18 cellular contexts compared by ENCODE assay signal in the genomic region with DNA sequence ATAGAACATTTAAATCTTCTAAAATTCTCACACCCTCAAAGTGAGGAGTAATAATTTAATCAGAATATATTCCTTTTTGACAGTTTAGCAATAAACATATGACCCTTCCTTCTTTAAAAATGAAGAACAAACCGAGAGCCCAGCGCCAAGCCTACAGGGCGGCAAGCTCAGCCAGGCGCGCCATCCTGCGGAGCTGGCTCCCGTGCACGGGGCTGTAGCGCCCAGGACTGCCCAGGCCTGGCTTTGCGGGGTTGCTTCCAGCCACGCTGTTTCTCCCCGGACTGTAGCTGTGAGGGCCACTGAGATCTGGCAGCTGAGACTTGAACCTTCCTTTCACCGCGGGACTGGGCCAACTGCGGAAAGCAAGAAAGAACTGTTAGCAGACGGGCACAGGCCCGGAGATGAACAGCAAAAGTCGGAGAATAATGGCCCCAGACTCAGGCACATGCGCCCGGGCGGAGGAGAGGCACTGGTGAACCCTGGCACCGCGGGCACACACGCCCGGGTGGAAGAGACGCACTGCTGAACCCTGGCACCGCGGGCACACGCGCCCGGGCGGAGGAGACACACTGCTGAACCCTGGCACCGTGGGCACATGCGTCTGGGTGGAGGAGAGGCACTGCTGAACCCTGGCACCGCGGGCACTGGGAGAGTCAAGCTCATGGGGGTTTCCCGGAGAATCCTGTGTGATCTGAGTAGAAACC. TPM values are rescaled to one million over a fixed set of nuclear protein-coding genes. Genes with fewer than 3 reads are reported as not detected.
DNase-seq lines count a peak whose midpoint lies in the region; ATAC-seq and TF ChIP-seq lines count a peak whose summit lies in the region.
"Had no signal": no experiment of that assay in that cellular context is flagged by ENCODE, and none has a peak within 500 bp of the region (broad histone marks: within the 10 kb centered on the region; RNA-seq: fewer than 3 reads in every experiment).

No MANE protein-coding gene starts in this region.

- DNase-seq in D341Med (ENCODE audit: low spot score): peak; percentile 33
- DNase-seq in RWPE1 (ENCODE audit: low spot score): no peak
- peak in 1 of 2 donors; percentile 67 for DNase-seq in left lung
- DNase-seq in trophoblast cell: no peak
- no peak for DNase-seq in effector memory CD4-positive, alpha-beta T cell
- no peak for DNase-seq in naive thymus-derived CD4-positive, alpha-beta T cell
- DNase-seq in activated naive CD8-positive, alpha-beta T cell treated with anti-CD3 and anti-CD28 coated beads for 36 hours: no peak
- DNase-seq: Calu3; CD8-positive, alpha-beta T cell; GOT3; KBM-7; NCI-H1105; NCI-H510A; NCI-H748 treated with DMSO at 0.1 percent for 48 hours; NK-92 treated with Interleukin-12 subunit alpha and Interleukin-12 subunit beta, amount 100 ng/mL, for 24 hours; SIG-M5 had no signal

- H3K9ac ChIP-seq in trophoblast cell (ENCODE audit: low read length): no peak overlapping the region
- H3K9ac ChIP-seq: BLaER1 treated with 17β-estradiol and CSF1 and Interleukin-3, amounts not matched to agents 10 nM and 100 nM had no signal

- H2BK120ac ChIP-seq in trophoblast cell (ENCODE audit: insufficient read depth, low read length, poor library complexity): no peak overlapping the region

- H3K4me3 ChIP-seq in left lung (no peak overlapping the region), trophoblast cell (ENCODE audit: low read depth, low read length) (no peak overlapping the region)
- no peak overlapping the region for H3K4me3 ChIP-seq in effector memory CD4-positive, alpha-beta T cell (ENCODE audit: insufficient read depth, low read depth, low read length, poor library complexity, severe bottlenecking)
- no peak overlapping the region for H3K4me3 ChIP-seq in naive thymus-derived CD4-positive, alpha-beta T cell (ENCODE audit: low read length)
- H3K4me3 ChIP-seq: BLaER1 treated with 17β-estradiol and CSF1 and Interleukin-3, amounts not matched to agents 10 nM and 100 nM had no signal

- H3K27me3 Mint-ChIP-seq in naive thymus-derived CD4-positive, alpha-beta T cell: no peaks in the 10 kb centered on the region
- no peaks in the 10 kb centered on the region for H3K27me3 Mint-ChIP-seq in activated naive CD8-positive, alpha-beta T cell treated with anti-CD3 and anti-CD28 coated beads for 36 hours

- no peak overlapping the region for H3K4ac ChIP-seq in trophoblast cell (ENCODE audit: low read depth, low read length)

- CTCF ChIA-PET in RWPE1 (lab: Yijun Ruan, JAX): no interaction called here
- CTCF ChIA-PET in naive thymus-derived CD4-positive, alpha-beta T cell (lab: Charles Lee): no interaction called here

- intact Hi-C loops in left lung (cut with DNase I): no loop called here
- intact Hi-C loops in naive thymus-derived CD4-positive, alpha-beta T cell (cut with micrococcal nuclease): no loop called here

- no peak overlapping the region for H3K23ac ChIP-seq in trophoblast cell (ENCODE audit: low read length)

- no peak overlapping the region for H3K14ac ChIP-seq in trophoblast cell (ENCODE audit: low read length)

- POLR2A ChIA-PET in RWPE1 (lab: Yijun Ruan, JAX; ENCODE audit: low non-redundant PET): no interaction called here
- POLR2A ChIA-PET in naive thymus-derived CD4-positive, alpha-beta T cell (lab: Charles Lee): no interaction called here

- no peak overlapping the region for H2AK5ac ChIP-seq in trophoblast cell (ENCODE audit: low read length)

- no peaks in the 10 kb centered on the region for H3K79me1 ChIP-seq in trophoblast cell (ENCODE audit: low read length)

- peak overlapping the region; percentile 23; the same call in 1 of the 2 replicates for H3K27ac ChIP-seq in RWPE1
- no peak overlapping the region for H3K27ac ChIP-seq in left lung
- H3K27ac ChIP-seq in trophoblast cell (ENCODE audit: low read depth, low read length): no peak overlapping the region
- no peak overlapping the region for H3K27ac ChIP-seq in effector memory CD4-positive, alpha-beta T cell (ENCODE audit: insufficient read depth, low read length, poor library complexity, severe bottlenecking)
- no peak overlapping the region for H3K27ac ChIP-seq in naive thymus-derived CD4-positive, alpha-beta T cell (ENCODE audit: low read depth, low read length)
- H3K27ac ChIP-seq: BLaER1 treated with 17β-estradiol and CSF1 and Interleukin-3, amounts not matched to agents 10 nM and 100 nM had no signal

- no peaks in the 10 kb centered on the region for H3K79me2 ChIP-seq in trophoblast cell (ENCODE audit: control insufficient read depth, insufficient read depth, low read length, poor library complexity)

- H2AFZ ChIP-seq in trophoblast cell (ENCODE audit: insufficient read depth, low read length, poor library complexity): no peak overlapping the region

- H3K27me3 ChIP-seq in left lung (no peaks in the 10 kb centered on the region), trophoblast cell (ENCODE audit: insufficient read depth, low read length) (no peaks in the 10 kb centered on the region)
- no peaks in the 10 kb centered on the region for H3K27me3 ChIP-seq in effector memory CD4-positive, alpha-beta T cell (replicated peaks; ENCODE audit: control insufficient read depth, insufficient read depth, low read length, poor library complexity, severe bottlenecking)
- H3K27me3 ChIP-seq in naive thymus-derived CD4-positive, alpha-beta T cell (ENCODE audit: control insufficient read depth in 2 of 2, insufficient read depth in 2 of 2, low read length in 2 of 2): no peaks in the 10 kb centered on the region
- H3K27me3 ChIP-seq: BLaER1 treated with 17β-estradiol and CSF1 and Interleukin-3, amounts not matched to agents 10 nM and 100 nM had no signal

- peaks cover 4 to 65% (median 42%) of the 10 kb centered on the region in 5 donors for H3K36me3 Mint-ChIP-seq in naive thymus-derived CD4-positive, alpha-beta T cell
- peaks cover 46% of the 10 kb centered on the region for H3K36me3 Mint-ChIP-seq in activated naive CD8-positive, alpha-beta T cell treated with anti-CD3 and anti-CD28 coated beads for 36 hours

- no peak overlapping the region for H4K12ac ChIP-seq in trophoblast cell (ENCODE audit: low read depth, low read length)

- H3K36me3 ChIP-seq in left lung (peaks cover 0 to 97% of the 10 kb centered on the region in 2 donors), trophoblast cell (ENCODE audit: control insufficient read depth in 1 of 2, insufficient read depth in 2 of 2, low read length in 2 of 2) (peaks cover 78 to 79% of the 10 kb centered on the region in 2 experiments)
- peaks cover 57% of the 10 kb centered on the region for H3K36me3 ChIP-seq in effector memory CD4-positive, alpha-beta T cell (ENCODE audit: control insufficient read depth, insufficient read depth, low read length)
- H3K36me3 ChIP-seq in naive thymus-derived CD4-positive, alpha-beta T cell (ENCODE audit: control insufficient read depth in 2 of 3, insufficient read depth in 3 of 3, low read length in 3 of 3): peaks cover 6 to 94% (median 38%) of the 10 kb centered on the region in 3 experiments

- no peaks in the 10 kb centered on the region for H3K9me3 ChIP-seq in left lung
- peaks cover 2% of the 10 kb centered on the region for H3K9me3 ChIP-seq in trophoblast cell (ENCODE audit: insufficient read depth, low read depth, low read length)
- no peaks in the 10 kb centered on the region for H3K9me3 ChIP-seq in effector memory CD4-positive, alpha-beta T cell (ENCODE audit: control insufficient read depth, low read length)
- H3K9me3 ChIP-seq in naive thymus-derived CD4-positive, alpha-beta T cell (ENCODE audit: control insufficient read depth in 2 of 3, low read length in 3 of 3): no peaks in the 10 kb centered on the region
- H3K9me3 ChIP-seq: BLaER1 treated with 17β-estradiol and CSF1 and Interleukin-3, amounts not matched to agents 10 nM and 100 nM had no signal

- peak; percentile 37 for ATAC-seq in left lung
- ATAC-seq in naive thymus-derived CD4-positive, alpha-beta T cell: no peak
- ATAC-seq: CD8-positive, alpha-beta T cell; HCT116 had no signal

- peaks cover 0 to 3% (median 0%) of the 10 kb centered on the region in 11 donors for H3K9me3 Mint-ChIP-seq in naive thymus-derived CD4-positive, alpha-beta T cell
- no peaks in the 10 kb centered on the region for H3K9me3 Mint-ChIP-seq in activated naive CD8-positive, alpha-beta T cell treated with anti-CD3 and anti-CD28 coated beads for 36 hours
- H3K9me3 Mint-ChIP-seq: CD8-positive, alpha-beta T cell had no signal

- H3K4me2 ChIP-seq in trophoblast cell (ENCODE audit: low read length): no peak overlapping the region
- H3K4me2 ChIP-seq: BLaER1 treated with 17β-estradiol and CSF1 and Interleukin-3, amounts not matched to agents 10 nM and 100 nM had no signal

- H3K4me1 ChIP-seq in left lung (no peaks in the 10 kb centered on the region), trophoblast cell (ENCODE audit: control insufficient read depth in 1 of 2, insufficient read depth in 2 of 2, low read length in 2 of 2) (no peaks in the 10 kb centered on the region)
- no peaks in the 10 kb centered on the region for H3K4me1 ChIP-seq in effector memory CD4-positive, alpha-beta T cell (ENCODE audit: control insufficient read depth, insufficient read depth, low read length, poor library complexity, severe bottlenecking)
- no peaks in the 10 kb centered on the region for H3K4me1 ChIP-seq in naive thymus-derived CD4-positive, alpha-beta T cell (ENCODE audit: control insufficient read depth in 2 of 2, insufficient read depth in 2 of 2, low read length in 2 of 2)

- no CpG with 5 or more reads among the region's 37 CpGs for WGBS in trophoblast cell (ENCODE audit: extremely low coverage, insufficient coverage, insufficient read length)

- no peak overlapping the region for H4K91ac ChIP-seq in trophoblast cell (ENCODE audit: low read depth, low read length)

- no peak overlapping the region for H3K27ac Mint-ChIP-seq in naive thymus-derived CD4-positive, alpha-beta T cell
- H3K27ac Mint-ChIP-seq in activated naive CD8-positive, alpha-beta T cell treated with anti-CD3 and anti-CD28 coated beads for 36 hours: no peak overlapping the region
- H3K27ac Mint-ChIP-seq: CD8-positive, alpha-beta T cell had no signal

- TF ChIP-seq CTCF in RWPE1 (conservative IDR thresholded peaks at IDR 0.05; ENCODE audit: low read depth) (no peak), left lung (IDR thresholded peaks at IDR 0.05) (no peak)

- H3K4me3 Mint-ChIP-seq in naive thymus-derived CD4-positive, alpha-beta T cell: no peak overlapping the region
- H3K4me3 Mint-ChIP-seq in activated naive CD8-positive, alpha-beta T cell treated with anti-CD3 and anti-CD28 coated beads for 36 hours: no peak overlapping the region
- H3K4me3 Mint-ChIP-seq: CD8-positive, alpha-beta T cell had no signal

- no peak overlapping the region for H2BK12ac ChIP-seq in trophoblast cell (ENCODE audit: low read length)

- peaks cover 0 to 15% (median 5%) of the 10 kb centered on the region in 7 donors for H3K4me1 Mint-ChIP-seq in naive thymus-derived CD4-positive, alpha-beta T cell
- H3K4me1 Mint-ChIP-seq in activated naive CD8-positive, alpha-beta T cell treated with anti-CD3 and anti-CD28 coated beads for 36 hours: peaks cover 6% of the 10 kb centered on the region

- H3K18ac ChIP-seq in trophoblast cell (ENCODE audit: low read length): peak overlapping the region; percentile 43

- H2BK5ac ChIP-seq in trophoblast cell (ENCODE audit: low read depth, low read length, poor library complexity): no peak overlapping the region

- H4K8ac ChIP-seq in trophoblast cell (ENCODE audit: low read depth, low read length): no peak overlapping the region

RNA-seq across cellular contexts. Expression of gene PGAM5, which starts 16.6 kb away (rescaled TPM):
- 10 to 100 TPM; 24.7 to 37.4 TPM for total RNA-seq in left lung
- polyA plus RNA-seq in trophoblast cell (2013): 27.8 and 29.5 TPM in 2 replicates
- 10 to 100 TPM; 19.3 to 51.7 (median 21.4) TPM for total RNA-seq in naive thymus-derived CD4-positive, alpha-beta T cell
- 10 to 100 TPM; 15.3 to 26.6 TPM for polyA plus RNA-seq in naive thymus-derived CD4-positive, alpha-beta T cell
- total RNA-seq in activated naive CD8-positive, alpha-beta T cell treated with anti-CD3 and anti-CD28 coated beads for 36 hours: 100 to 1,000 TPM; 102 to 105 TPM

RNA-seq across cellular contexts. Expression of gene ANKLE2, which starts 34.4 kb away (rescaled TPM):
- total RNA-seq in left lung: 10 to 100 TPM; 59.3 to 84.9 TPM
- 46.0 and 50.2 TPM in 2 replicates for polyA plus RNA-seq in trophoblast cell (2013)
- total RNA-seq in naive thymus-derived CD4-positive, alpha-beta T cell: 10 to 100 TPM; 69.5 to 95.5 (median 92.2) TPM
- polyA plus RNA-seq in naive thymus-derived CD4-positive, alpha-beta T cell: 10 to 100 TPM; 21.5 to 34.3 TPM
- 10 to 100 TPM; 84.5 to 84.8 TPM for total RNA-seq in activated naive CD8-positive, alpha-beta T cell treated with anti-CD3 and anti-CD28 coated beads for 36 hours

RNA-seq across cellular contexts. Expression of gene PXMP2, which starts 39.9 kb away (rescaled TPM):
- total RNA-seq in left lung: 10 to 100 TPM; 16.6 to 21.7 TPM
- polyA plus RNA-seq in trophoblast cell (2013): 17.1 and 18.2 TPM in 2 replicates
- total RNA-seq in naive thymus-derived CD4-positive, alpha-beta T cell: 10 to 100 TPM in 1 of 5 experiments, 1 to 10 TPM in 4; 2.6 to 26.8 (median 5.4) TPM
- polyA plus RNA-seq in naive thymus-derived CD4-positive, alpha-beta T cell: 10 to 100 TPM; 10.4 to 11.1 TPM
- total RNA-seq in activated naive CD8-positive, alpha-beta T cell treated with anti-CD3 and anti-CD28 coated beads for 36 hours: 10 to 100 TPM; 18.3 to 19.0 TPM

RNA-seq across cellular contexts. Expression of gene POLE, which starts 40.1 kb away (rescaled TPM):
- total RNA-seq in left lung: 10 to 100 TPM; 29.2 to 32.7 TPM
- polyA plus RNA-seq in trophoblast cell (2013): 29.4 and 30.7 TPM in 2 replicates
- 100 to 1,000 TPM in 1 of 5 experiments, 10 to 100 TPM in 4; 54.5 to 138 (median 62.1) TPM for total RNA-seq in naive thymus-derived CD4-positive, alpha-beta T cell
- 1 to 10 TPM; 3.6 to 8.8 TPM for polyA plus RNA-seq in naive thymus-derived CD4-positive, alpha-beta T cell
- total RNA-seq in activated naive CD8-positive, alpha-beta T cell treated with anti-CD3 and anti-CD28 coated beads for 36 hours: 100 to 1,000 TPM; 117 to 123 TPM
